ENCODE assay signal across 1 cellular context in genomic region chr4:72895408-72895807, GRCh38.
TF ChIP-seq lines count a peak whose summit lies in the region.

No MANE protein-coding gene starts in this region.

TF ChIP-seq in GM23338, 12 proteins besides CTCF, POLR2A, EP300 and RAD21 (continued from another document):
- TF ChIP-seq ZNF462 (CRISPR knock-in tag; IDR thresholded peaks at IDR 0.05) (no peak), CREB1 (CRISPR knock-in tag; IDR thresholded peaks at IDR 0.05; ENCODE audit: low read depth) (no peak), STAT1 (IDR thresholded peaks at IDR 0.05; ENCODE audit: unreplicated experiment) (no peak), EZH2 (IDR thresholded peaks at IDR 0.05; ENCODE audit: low read depth, unreplicated experiment) (no peak), ZNF331 (CRISPR knock-in tag; IDR thresholded peaks at IDR 0.05; ENCODE audit: low read depth) (no peak)
